In the genomic region with DNA sequence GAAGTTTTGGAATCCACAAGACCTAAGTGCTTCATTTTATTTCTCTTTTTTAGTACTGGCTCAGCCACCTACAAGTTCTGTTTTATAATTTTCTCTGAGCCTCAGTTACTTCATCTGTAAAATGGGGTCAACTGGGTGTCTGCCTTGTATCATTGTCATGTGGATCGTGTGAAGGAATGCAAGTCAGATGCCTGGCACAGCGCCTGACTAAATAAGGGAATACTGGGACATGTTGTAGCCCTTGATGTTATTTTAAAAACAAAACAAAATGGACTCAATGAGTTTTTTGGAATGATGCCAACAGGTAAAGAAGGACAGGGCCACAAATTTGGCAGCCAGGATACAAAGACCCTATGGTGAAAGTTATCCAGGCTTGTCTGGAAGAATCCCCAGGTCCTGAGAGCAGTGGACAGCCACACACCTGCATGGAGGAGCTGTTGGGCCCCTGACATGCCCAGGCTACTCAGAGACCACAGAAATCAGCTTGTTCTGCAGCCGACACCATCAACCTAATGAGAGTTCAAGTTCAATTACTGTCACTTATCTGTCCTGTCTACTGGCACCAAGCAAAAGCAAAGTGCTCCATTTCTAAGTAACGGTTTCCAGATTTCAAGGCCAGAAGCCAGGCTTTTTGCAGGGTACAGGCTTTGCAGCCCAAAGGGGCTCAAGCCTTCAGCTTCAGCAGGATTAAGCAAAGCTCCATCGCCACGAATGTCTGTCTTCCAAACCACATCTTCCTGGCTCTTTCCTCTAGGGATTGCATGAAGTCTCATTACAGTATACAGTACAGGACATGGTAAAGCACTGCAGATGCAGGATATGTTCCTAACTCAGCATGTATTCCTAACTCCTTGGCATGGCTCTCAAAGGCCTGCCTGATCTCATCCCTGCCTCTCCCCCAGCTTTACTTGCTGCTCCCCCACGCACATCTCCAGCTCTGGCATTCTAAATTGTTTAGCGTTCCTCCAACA, we compare ENCODE assay signal across 17 cellular contexts. TPM values are rescaled to one million over a fixed set of nuclear protein-coding genes. Genes with fewer than 3 reads are reported as not detected.
DNase-seq lines count a peak whose midpoint lies in the region; ATAC-seq, FAIRE-seq and TF ChIP-seq lines count a peak whose summit lies in the region.
"Had no signal": no experiment of that assay in that cellular context is flagged by ENCODE, and none has a peak within 500 bp of the region (broad histone marks: within the 10 kb centered on the region; RNA-seq: fewer than 3 reads in every experiment).

No MANE protein-coding gene starts in this region.

- no peak overlapping the region for H3K4me2 ChIP-seq in K562 (ENCODE audit: insufficient read depth, low read length)
- no peak overlapping the region for H3K4me2 ChIP-seq in PC-3 (ENCODE audit: low read length)

- TF ChIP-seq RAD21 in K562 (CRISPR knock-in tag; conservative IDR thresholded peaks at IDR 0.05 in 1 of 2, IDR thresholded peaks at IDR 0.05 in 1 of 2), result no peak

- no peaks in the 10 kb centered on the region; the same call in 1 of the 2 replicates for H3K9me3 ChIP-seq in K562 (replicated peaks; ENCODE audit: control insufficient read depth, insufficient read depth, low read depth, low read length)
- H3K9me3 ChIP-seq in right cardiac atrium (ENCODE audit: control insufficient read depth, low read length), result no peaks in the 10 kb centered on the region
- H3K9me3 ChIP-seq in thyroid gland, result no peaks in the 10 kb centered on the region
- H3K9me3 ChIP-seq in A673 (ENCODE audit: low read depth, low read length, poor library complexity, severe bottlenecking), result no peaks in the 10 kb centered on the region
- H3K9me3 ChIP-seq in PC-3 (ENCODE audit: low read length), result no peaks in the 10 kb centered on the region

- no peak for TF ChIP-seq EP300 in K562 (IDR thresholded peaks at IDR 0.05; ENCODE audit: low read length)

- peak; percentile 26 for DNase-seq in activated CD8-positive, alpha-beta memory T cell treated with anti-CD3 and anti-CD28 coated beads for 24 hours
- no peak for DNase-seq in activated CD8-positive, alpha-beta memory T cell treated with anti-CD3 and anti-CD28 coated beads, Interleukin-2, amount 50 U/mL, for 4 hours
- DNase-seq in K562 (ENCODE audit: extremely low read depth in 1 of 4, low spot score in 3 of 4) (no peak), right cardiac atrium (no peak), thyroid gland (peak; percentile 54 to 60), A673 (ENCODE audit: low spot score) (no peak), PC-3 (no peak)
- DNase-seq: activated naive CD4-positive, alpha-beta T cell; COR-L47; GDM1; midbrain; NCI-H2029; NCI-H748 treated with DMSO at 0.1 percent for 48 hours; stimulated activated naive CD8-positive, alpha-beta T cell treated with anti-CD3 and anti-CD28 coated beads, Interleukin-15, amount 100 ng/mL, for 72 hours had no signal

- no peaks in the 10 kb centered on the region for H3K36me3 ChIP-seq in K562 (ENCODE audit: control insufficient read depth, insufficient read depth, low read length)
- no peaks in the 10 kb centered on the region for H3K36me3 ChIP-seq in thyroid gland
- H3K36me3 ChIP-seq in A673 (ENCODE audit: insufficient read depth, low read length, poor library complexity, severe bottlenecking), result no peaks in the 10 kb centered on the region
- no peaks in the 10 kb centered on the region for H3K36me3 ChIP-seq in PC-3 (ENCODE audit: low read depth, low read length)

- no peaks in the 10 kb centered on the region; the same call in 1 of the 2 replicates for H4K20me1 ChIP-seq in K562 (replicated peaks; ENCODE audit: control insufficient read depth, insufficient read depth, low read length)
- no peaks in the 10 kb centered on the region for H4K20me1 ChIP-seq in PC-3 (ENCODE audit: low read length)

- WGBS in K562 (ENCODE audit: insufficient coverage, low coverage, missing lambda C conversion rate), result 4% methylated on average over 8 of the region's 8 CpGs
- 56% methylated on average over 8 of the region's 8 CpGs for WGBS in right cardiac atrium
- 68 to 75% methylated on average over 8 of the region's 8 CpGs for WGBS in thyroid gland, 2 donors

- no peaks in the 10 kb centered on the region for H3K9me1 ChIP-seq in K562 (ENCODE audit: control insufficient read depth, insufficient read depth, low read length)

- in situ Hi-C loops in K562 (cut with MboI), result no loop called here

- intact Hi-C loops in K562 (cut with micrococcal nuclease), result loop anchor here (5.0 kb wide), 1 partner anchor 52 kb away; no protein-coding TSS in a partner anchor
- intact Hi-C loops in right cardiac atrium (cut with DNase I), result no loop called here
- intact Hi-C loops in thyroid gland (cut with DNase I), result no loop called here
- intact Hi-C loops in A673 (cut with micrococcal nuclease; ENCODE audit: unreplicated experiment), result no loop called here
- intact Hi-C loops in PC-3 (cut with micrococcal nuclease), result loop anchor here (5.0 kb wide), 1 partner anchor 52 kb away; no protein-coding TSS in a partner anchor

- BruUV-seq in K562 (replicated peaks; lab: Mats Ljungman, UMichigan) (no TSS peak), A673 (replicated peaks; lab: Mats Ljungman, UMichigan) (no TSS peak), PC-3 (replicated peaks; lab: Mats Ljungman, UMichigan) (no TSS peak)

- no peak for TF ChIP-seq POLR2A in K562 (conservative IDR thresholded peaks at IDR 0.05)
- no peak for TF ChIP-seq POLR2A in thyroid gland (IDR thresholded peaks at IDR 0.05)

- TF ChIP-seq CTCF in K562 (IDR thresholded peaks at IDR 0.05 in 2 of 3, conservative IDR thresholded peaks at IDR 0.05 in 1 of 3; ENCODE audit: insufficient read depth in 2 of 3, low read depth in 1 of 3, low read length in 3 of 3) (no peak), thyroid gland (IDR thresholded peaks at IDR 0.05) (no peak), A673 (conservative IDR thresholded peaks at IDR 0.05; ENCODE audit: low read depth, low read length) (no peak), PC-3 (conservative IDR thresholded peaks at IDR 0.05; ENCODE audit: low read depth, low read length) (no peak)

- H3K27me3 ChIP-seq in K562 (ENCODE audit: control insufficient read depth in 2 of 2, insufficient read depth in 2 of 2, low read length in 2 of 2), result peaks cover 15 to 30% of the 10 kb centered on the region in 2 experiments; a peak in 4 of 5 replicates
- no peaks in the 10 kb centered on the region for H3K27me3 ChIP-seq in right cardiac atrium (ENCODE audit: control insufficient read depth, insufficient read depth)
- no peaks in the 10 kb centered on the region for H3K27me3 ChIP-seq in thyroid gland
- H3K27me3 ChIP-seq in A673 (replicated peaks; ENCODE audit: insufficient read depth, low read depth, low read length, poor library complexity), result no peaks in the 10 kb centered on the region
- no peaks in the 10 kb centered on the region for H3K27me3 ChIP-seq in PC-3 (ENCODE audit: low read length)

- no peak for ATAC-seq in K562
- ATAC-seq in right cardiac atrium, result no peak
- no peak for ATAC-seq in HG03045 (IDR thresholded peaks at IDR 0.05; ENCODE audit: unreplicated experiment)
- no peak for ATAC-seq in PC-3
- ATAC-seq: stimulated activated naive CD8-positive, alpha-beta T cell treated with anti-CD3 and anti-CD28 coated beads, Interleukin-15, amount 100 ng/mL, for 72 hours had no signal

- H2AFZ ChIP-seq in K562 (ENCODE audit: low read depth, low read length) (no peak overlapping the region), PC-3 (ENCODE audit: low read length) (no peak overlapping the region)

- no peak for FAIRE-seq in K562 (lab: Jason Lieb, UNC)
- FAIRE-seq: RCC 7860 had no signal

- POLR2A ChIA-PET in K562 (lab: Yijun Ruan, JAX), result interaction anchor here (0.6 to 1.6 kb wide), 3 partner anchors 11 to 96 kb away, joined by 3 to 5 read pairs (median 5); no protein-coding TSS in a partner anchor
- POLR2A ChIA-PET in A673 (lab: Charles Lee; ENCODE audit: low non-redundant PET), result no interaction called here
- POLR2A ChIA-PET in PC-3 (lab: Charles Lee; ENCODE audit: unreplicated experiment), result no interaction called here

- H3K9me2 ChIP-seq in PC-3 (replicated peaks; ENCODE audit: low read length), result no peaks in the 10 kb centered on the region

- CTCF ChIA-PET in K562 (lab: Yijun Ruan, JAX; ENCODE audit: low intra/inter-chr PET ratio), result interaction anchor here (0.6 kb wide), 1 partner anchor 28 kb away, joined by 3 read pairs; no protein-coding TSS in a partner anchor
- CTCF ChIA-PET in A673 (lab: Charles Lee), result no interaction called here
- CTCF ChIA-PET in PC-3 (lab: Charles Lee), result no interaction called here

- no peaks in the 10 kb centered on the region for H3K79me2 ChIP-seq in K562 (ENCODE audit: control insufficient read depth, insufficient read depth, low read length)
- no peaks in the 10 kb centered on the region for H3K79me2 ChIP-seq in PC-3 (ENCODE audit: low read length)

- H3K4me1 ChIP-seq in K562 (replicated peaks in 1 of 2; ENCODE audit: control insufficient read depth in 2 of 2, insufficient read depth in 2 of 2, low read length in 2 of 2), result no peaks in the 10 kb centered on the region; a peak in 1 of 5 replicates
- H3K4me1 ChIP-seq in right cardiac atrium (ENCODE audit: control insufficient read depth, insufficient read depth, low read length), result peaks cover 13% of the 10 kb centered on the region
- H3K4me1 ChIP-seq in thyroid gland, result peaks cover 5% of the 10 kb centered on the region in 2 donors
- H3K4me1 ChIP-seq in A673 (ENCODE audit: insufficient read depth, low read length, poor library complexity, severe bottlenecking), result no peaks in the 10 kb centered on the region
- H3K4me1 ChIP-seq in PC-3 (ENCODE audit: insufficient read depth, low read length), result peaks cover 56% of the 10 kb centered on the region

- H3K4me3 ChIP-seq in K562, result no peak overlapping the region
- H3K4me3 ChIP-seq in right cardiac atrium (ENCODE audit: low read length), result no peak overlapping the region
- no peak overlapping the region for H3K4me3 ChIP-seq in thyroid gland (replicated peaks in 1 of 3)
- no peak overlapping the region for H3K4me3 ChIP-seq in A673 (ENCODE audit: low read depth, low read length, poor library complexity, severe bottlenecking)
- no peak overlapping the region for H3K4me3 ChIP-seq in PC-3 (ENCODE audit: low read length)

- H3F3A ChIP-seq in PC-3 (ENCODE audit: low read length, unreplicated experiment), result peaks cover 4% of the 10 kb centered on the region

- no peak overlapping the region for H3K9ac ChIP-seq in K562 (ENCODE audit: insufficient read depth in 1 of 2, low read depth in 2 of 2, low read length in 2 of 2)
- H3K9ac ChIP-seq in PC-3 (ENCODE audit: low read length), result no peak overlapping the region

- H3K27ac ChIP-seq in K562 (ENCODE audit: extremely low read depth, low read depth, low read length) (no peak overlapping the region), right cardiac atrium (ENCODE audit: low read length) (peak overlapping the region; percentile 91), thyroid gland (no peak overlapping the region), A673 (ENCODE audit: low read depth, low read length, poor library complexity, severe bottlenecking) (no peak overlapping the region), PC-3 (ENCODE audit: low read length) (no peak overlapping the region)
- H3K27ac ChIP-seq: 22Rv1 had no signal

RNA-seq across cellular contexts. Expression of gene DKK3, which starts 18.4 kb away (rescaled TPM):
- not detected in 2 replicates for total RNA-seq in K562 (2011; cell fraction: chromatin; rRNA removed; ENCODE audit: low replicate concordance)
- total RNA-seq in K562 (2011; cell fraction: nucleolus; rRNA removed), result not detected in 2 replicates
- total RNA-seq in K562 (2011; cell fraction: nucleoplasm; rRNA removed), result not detected in 2 replicates
- total RNA-seq in K562 (2014; rRNA removed), result not detected in 2 replicates
- not detected in 2 replicates for total RNA-seq in K562 (2014; rRNA removed; fragmentation: Illumina TruSeq; extraction: Trizol)
- total RNA-seq in K562 (2015; rRNA removed; fragmentation: Illumina TruSeq; extraction: Trizol), result not detected in 2 replicates
- total RNA-seq in K562 (2021), result 0.38 and 0.40 TPM in 2 replicates
- polyA plus RNA-seq in K562 (2011; rRNA removed), result 0.14 TPM in 1 of 2 replicates, not detected in the other
- not detected in 2 replicates for polyA plus RNA-seq in K562 (2011; cell fraction: cytosol; rRNA removed)
- not detected in 2 replicates for polyA plus RNA-seq in K562 (2011; cell fraction: nucleus; rRNA removed)
- not detected in 2 replicates for polyA plus RNA-seq in K562 (2012)
- not detected in 2 replicates for polyA plus RNA-seq in K562 (2014; fragmentation: Illumina TruSeq; extraction: Trizol)
- polyA plus RNA-seq in K562 (2014; fragmentation: Nextera tagmentation; extraction: Ambion mirVana), result not detected
- 0.85 TPM in 1 of 2 replicates, not detected in the other for polyA plus RNA-seq in K562 (2014; rRNA removed)
- not detected in 2 replicates for polyA minus RNA-seq in K562 (2011; rRNA and poly(A)+ RNA removed)
- not detected in 2 replicates for polyA minus RNA-seq in K562 (2011; cell fraction: cytosol; rRNA and poly(A)+ RNA removed)
- polyA minus RNA-seq in K562 (2011; cell fraction: nucleus; rRNA and poly(A)+ RNA removed), result not detected in 2 replicates
- total RNA-seq in right cardiac atrium, result 1,000 to 10,000 TPM; 2,567 to 3,299 (median 2,969) TPM
- polyA plus RNA-seq in right cardiac atrium, result 2,307 TPM
- 10 to 100 TPM; 15.1 to 72.0 (median 27.3) TPM for total RNA-seq in thyroid gland
- 0.77 and 2.3 TPM in 2 replicates for total RNA-seq in A673 (2021)
- 0.07 and 0.35 TPM in 2 replicates for total RNA-seq in PC-3 (2014; rRNA removed)

Comparison
In these comparisons a context has a peak if more than half of its experiments do, and no peak if none do; other contexts are left out.
1. DNase-seq: peak in activated CD8-positive, alpha-beta memory T cell treated with anti-CD3 and anti-CD28 coated beads for 24 hours (single experiment) and thyroid gland (2 of 2); none in activated CD8-positive, alpha-beta memory T cell treated with anti-CD3 and anti-CD28 coated beads, Interleukin-2, amount 50 U/mL, for 4 hours (single experiment), K562 (0 of 4), right cardiac atrium (0 of 3), A673 (single experiment) and PC-3 (single experiment).
2. RNA of gene DKK3, which starts 18.4 kb away (total RNA-seq): 2,567 to 3,299 TPM in right cardiac atrium; 15.1 to 72.0 TPM in thyroid gland, 0.77 to 2.3 TPM in A673, 0.07 to 0.35 TPM in PC-3 and 0.38 to 0.40 TPM in K562; every median in the first group is over 10 times any median in the second.
3. intact Hi-C loops: an anchor here in K562 (5.0 kb wide) and PC-3 (5.0 kb wide); none called in right cardiac atrium, thyroid gland and A673.